ENCODE assay signal across 1 cellular context in the genomic region with DNA sequence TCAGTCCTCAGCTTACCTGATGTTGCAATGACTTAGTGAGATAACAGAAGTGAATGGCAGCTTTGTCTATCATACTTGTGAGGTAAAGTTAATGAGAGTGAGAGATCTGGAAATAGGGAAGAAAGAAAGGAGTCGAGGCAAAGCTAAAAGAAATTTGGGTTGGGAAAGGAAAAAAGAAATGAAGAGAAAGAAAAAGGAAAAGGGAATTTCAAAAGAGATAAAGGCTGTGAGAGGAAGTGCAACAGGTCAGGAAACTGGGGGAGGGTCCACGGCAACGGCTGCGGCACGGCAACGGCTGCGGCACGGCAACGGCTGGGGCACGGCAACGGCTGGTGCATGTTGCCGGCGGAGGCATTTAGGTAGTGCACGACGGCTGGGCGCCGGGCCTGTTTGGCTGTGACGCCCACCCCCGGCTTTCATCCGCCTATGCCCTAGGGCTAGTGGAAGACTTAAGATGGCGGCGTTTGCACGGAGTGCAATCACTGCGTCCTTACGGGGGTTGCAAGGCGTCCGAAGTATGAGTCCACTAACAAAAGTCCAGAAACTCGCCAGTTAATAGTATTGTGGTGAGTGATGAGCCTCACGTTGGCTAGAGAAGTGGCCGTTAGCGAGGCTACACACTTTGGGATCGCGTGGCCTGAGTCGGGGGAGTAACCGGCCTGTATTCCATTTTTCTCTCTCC.
TF ChIP-seq lines count a peak whose summit lies in the region.

No MANE protein-coding gene starts in this region.

TF ChIP-seq in K562, 482 proteins besides CTCF, POLR2A, EP300 and RAD21 (continued from another document and continues in another):
- TF ChIP-seq, protein P1, sequence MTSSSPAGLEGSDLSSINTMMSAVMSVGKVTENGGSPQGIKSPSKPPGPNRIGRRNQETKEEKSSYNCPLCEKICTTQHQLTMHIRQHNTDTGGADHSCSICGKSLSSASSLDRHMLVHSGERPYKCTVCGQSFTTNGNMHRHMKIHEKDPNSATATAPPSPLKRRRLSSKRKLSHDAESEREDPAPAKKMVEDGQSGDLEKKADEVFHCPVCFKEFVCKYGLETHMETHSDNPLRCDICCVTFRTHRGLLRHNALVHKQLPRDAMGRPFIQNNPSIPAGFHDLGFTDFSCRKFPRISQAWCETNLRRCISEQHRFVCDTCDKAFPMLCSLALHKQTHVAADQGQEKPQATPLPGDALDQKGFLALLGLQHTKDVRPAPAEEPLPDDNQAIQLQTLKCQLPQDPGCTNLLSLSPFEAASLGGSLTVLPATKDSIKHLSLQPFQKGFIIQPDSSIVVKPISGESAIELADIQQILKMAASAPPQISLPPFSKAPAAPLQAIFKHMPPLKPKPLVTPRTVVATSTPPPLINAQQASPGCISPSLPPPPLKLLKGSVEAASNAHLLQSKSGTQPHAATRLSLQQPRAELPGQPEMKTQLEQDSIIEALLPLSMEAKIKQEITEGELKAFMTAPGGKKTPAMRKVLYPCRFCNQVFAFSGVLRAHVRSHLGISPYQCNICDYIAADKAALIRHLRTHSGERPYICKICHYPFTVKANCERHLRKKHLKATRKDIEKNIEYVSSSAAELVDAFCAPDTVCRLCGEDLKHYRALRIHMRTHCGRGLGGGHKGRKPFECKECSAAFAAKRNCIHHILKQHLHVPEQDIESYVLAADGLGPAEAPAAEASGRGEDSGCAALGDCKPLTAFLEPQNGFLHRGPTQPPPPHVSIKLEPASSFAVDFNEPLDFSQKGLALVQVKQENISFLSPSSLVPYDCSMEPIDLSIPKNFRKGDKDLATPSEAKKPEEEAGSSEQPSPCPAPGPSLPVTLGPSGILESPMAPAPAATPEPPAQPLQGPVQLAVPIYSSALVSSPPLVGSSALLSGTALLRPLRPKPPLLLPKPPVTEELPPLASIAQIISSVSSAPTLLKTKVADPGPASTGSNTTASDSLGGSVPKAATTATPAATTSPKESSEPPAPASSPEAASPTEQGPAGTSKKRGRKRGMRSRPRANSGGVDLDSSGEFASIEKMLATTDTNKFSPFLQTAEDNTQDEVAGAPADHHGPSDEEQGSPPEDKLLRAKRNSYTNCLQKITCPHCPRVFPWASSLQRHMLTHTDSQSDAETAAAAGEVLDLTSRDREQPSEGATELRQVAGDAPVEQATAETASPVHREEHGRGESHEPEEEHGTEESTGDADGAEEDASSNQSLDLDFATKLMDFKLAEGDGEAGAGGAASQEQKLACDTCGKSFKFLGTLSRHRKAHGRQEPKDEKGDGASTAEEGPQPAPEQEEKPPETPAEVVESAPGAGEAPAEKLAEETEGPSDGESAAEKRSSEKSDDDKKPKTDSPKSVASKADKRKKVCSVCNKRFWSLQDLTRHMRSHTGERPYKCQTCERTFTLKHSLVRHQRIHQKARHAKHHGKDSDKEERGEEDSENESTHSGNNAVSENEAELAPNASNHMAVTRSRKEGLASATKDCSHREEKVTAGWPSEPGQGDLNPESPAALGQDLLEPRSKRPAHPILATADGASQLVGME (CRISPR knock-in tag; IDR thresholded peaks at IDR 0.05): 0 out of 2 replicates have a peak, but pooled peaks have one; percentile 74
- TF ChIP-seq GABPB2 (CRISPR knock-in tag; conservative IDR thresholded peaks at IDR 0.05) (no peak), ZNF41 (CRISPR knock-in tag; conservative IDR thresholded peaks at IDR 0.05) (no peak), NFYB (IDR thresholded peaks at IDR 0.05; ENCODE audit: extremely low read depth, insufficient read length) (no peak), RNF2 (IDR thresholded peaks at IDR 0.05) (peak; percentile 84), SMC3 (conservative IDR thresholded peaks at IDR 0.05; ENCODE audit: insufficient read depth, low read depth, low read length) (no peak), NEUROD1 (IDR thresholded peaks at IDR 0.05; ENCODE audit: borderline replicate concordance, low read depth, low read length, partially characterized antibody) (peak; percentile 76), L3MBTL2 (IDR thresholded peaks at IDR 0.05) (peak; percentile 38; the same call in 1 of the 2 replicates), ASH1L (IDR thresholded peaks at IDR 0.05; ENCODE audit: borderline replicate concordance, low read depth, partially characterized antibody) (no peak), NR3C1 (CRISPR knock-in tag; IDR thresholded peaks at IDR 0.05) (no peak), TEAD4 (IDR thresholded peaks at IDR 0.05; ENCODE audit: low read length) (peak; percentile 65), TEAD4 (CRISPR knock-in tag; IDR thresholded peaks at IDR 0.05; ENCODE audit: borderline replicate concordance) (no peak), TRIM28 (IDR thresholded peaks at IDR 0.05) (peak; percentile 54; the same call in 1 of the 2 replicates), CREM (IDR thresholded peaks at IDR 0.05; ENCODE audit: low read depth) (peak; percentile 81), BRF1 (IDR thresholded peaks at IDR 0.05; ENCODE audit: borderline replicate concordance, extremely low read depth, insufficient read length) (no peak)
- TF ChIP-seq, protein P2, sequence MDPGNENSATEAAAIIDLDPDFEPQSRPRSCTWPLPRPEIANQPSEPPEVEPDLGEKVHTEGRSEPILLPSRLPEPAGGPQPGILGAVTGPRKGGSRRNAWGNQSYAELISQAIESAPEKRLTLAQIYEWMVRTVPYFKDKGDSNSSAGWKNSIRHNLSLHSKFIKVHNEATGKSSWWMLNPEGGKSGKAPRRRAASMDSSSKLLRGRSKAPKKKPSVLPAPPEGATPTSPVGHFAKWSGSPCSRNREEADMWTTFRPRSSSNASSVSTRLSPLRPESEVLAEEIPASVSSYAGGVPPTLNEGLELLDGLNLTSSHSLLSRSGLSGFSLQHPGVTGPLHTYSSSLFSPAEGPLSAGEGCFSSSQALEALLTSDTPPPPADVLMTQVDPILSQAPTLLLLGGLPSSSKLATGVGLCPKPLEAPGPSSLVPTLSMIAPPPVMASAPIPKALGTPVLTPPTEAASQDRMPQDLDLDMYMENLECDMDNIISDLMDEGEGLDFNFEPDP (CRISPR knock-in tag; IDR thresholded peaks at IDR 0.05): no peak
- TF ChIP-seq, protein P3, sequence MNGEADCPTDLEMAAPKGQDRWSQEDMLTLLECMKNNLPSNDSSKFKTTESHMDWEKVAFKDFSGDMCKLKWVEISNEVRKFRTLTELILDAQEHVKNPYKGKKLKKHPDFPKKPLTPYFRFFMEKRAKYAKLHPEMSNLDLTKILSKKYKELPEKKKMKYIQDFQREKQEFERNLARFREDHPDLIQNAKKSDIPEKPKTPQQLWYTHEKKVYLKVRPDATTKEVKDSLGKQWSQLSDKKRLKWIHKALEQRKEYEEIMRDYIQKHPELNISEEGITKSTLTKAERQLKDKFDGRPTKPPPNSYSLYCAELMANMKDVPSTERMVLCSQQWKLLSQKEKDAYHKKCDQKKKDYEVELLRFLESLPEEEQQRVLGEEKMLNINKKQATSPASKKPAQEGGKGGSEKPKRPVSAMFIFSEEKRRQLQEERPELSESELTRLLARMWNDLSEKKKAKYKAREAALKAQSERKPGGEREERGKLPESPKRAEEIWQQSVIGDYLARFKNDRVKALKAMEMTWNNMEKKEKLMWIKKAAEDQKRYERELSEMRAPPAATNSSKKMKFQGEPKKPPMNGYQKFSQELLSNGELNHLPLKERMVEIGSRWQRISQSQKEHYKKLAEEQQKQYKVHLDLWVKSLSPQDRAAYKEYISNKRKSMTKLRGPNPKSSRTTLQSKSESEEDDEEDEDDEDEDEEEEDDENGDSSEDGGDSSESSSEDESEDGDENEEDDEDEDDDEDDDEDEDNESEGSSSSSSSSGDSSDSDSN (IDR thresholded peaks at IDR 0.05; ENCODE audit: borderline replicate concordance in 1 of 2, low read depth in 2 of 2, low read length in 2 of 2): peak; percentile 86 to 98; a peak in 3 of 4 replicates
- TF ChIP-seq, protein P4, sequence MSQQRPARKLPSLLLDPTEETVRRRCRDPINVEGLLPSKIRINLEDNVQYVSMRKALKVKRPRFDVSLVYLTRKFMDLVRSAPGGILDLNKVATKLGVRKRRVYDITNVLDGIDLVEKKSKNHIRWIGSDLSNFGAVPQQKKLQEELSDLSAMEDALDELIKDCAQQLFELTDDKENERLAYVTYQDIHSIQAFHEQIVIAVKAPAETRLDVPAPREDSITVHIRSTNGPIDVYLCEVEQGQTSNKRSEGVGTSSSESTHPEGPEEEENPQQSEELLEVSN (IDR thresholded peaks at IDR 0.05; ENCODE audit: borderline replicate concordance in 1 of 2, extremely low read depth in 1 of 2, insufficient read depth in 1 of 2, insufficient read length in 1 of 2, low read depth in 1 of 2, low read length in 1 of 2, poor library complexity in 1 of 2, severe bottlenecking in 1 of 2): peak; percentile 28 to 48
- TF ChIP-seq, protein P5, sequence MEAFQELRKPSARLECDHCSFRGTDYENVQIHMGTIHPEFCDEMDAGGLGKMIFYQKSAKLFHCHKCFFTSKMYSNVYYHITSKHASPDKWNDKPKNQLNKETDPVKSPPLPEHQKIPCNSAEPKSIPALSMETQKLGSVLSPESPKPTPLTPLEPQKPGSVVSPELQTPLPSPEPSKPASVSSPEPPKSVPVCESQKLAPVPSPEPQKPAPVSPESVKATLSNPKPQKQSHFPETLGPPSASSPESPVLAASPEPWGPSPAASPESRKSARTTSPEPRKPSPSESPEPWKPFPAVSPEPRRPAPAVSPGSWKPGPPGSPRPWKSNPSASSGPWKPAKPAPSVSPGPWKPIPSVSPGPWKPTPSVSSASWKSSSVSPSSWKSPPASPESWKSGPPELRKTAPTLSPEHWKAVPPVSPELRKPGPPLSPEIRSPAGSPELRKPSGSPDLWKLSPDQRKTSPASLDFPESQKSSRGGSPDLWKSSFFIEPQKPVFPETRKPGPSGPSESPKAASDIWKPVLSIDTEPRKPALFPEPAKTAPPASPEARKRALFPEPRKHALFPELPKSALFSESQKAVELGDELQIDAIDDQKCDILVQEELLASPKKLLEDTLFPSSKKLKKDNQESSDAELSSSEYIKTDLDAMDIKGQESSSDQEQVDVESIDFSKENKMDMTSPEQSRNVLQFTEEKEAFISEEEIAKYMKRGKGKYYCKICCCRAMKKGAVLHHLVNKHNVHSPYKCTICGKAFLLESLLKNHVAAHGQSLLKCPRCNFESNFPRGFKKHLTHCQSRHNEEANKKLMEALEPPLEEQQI (IDR thresholded peaks at IDR 0.05): peak; percentile 97
- TF ChIP-seq, protein P6, sequence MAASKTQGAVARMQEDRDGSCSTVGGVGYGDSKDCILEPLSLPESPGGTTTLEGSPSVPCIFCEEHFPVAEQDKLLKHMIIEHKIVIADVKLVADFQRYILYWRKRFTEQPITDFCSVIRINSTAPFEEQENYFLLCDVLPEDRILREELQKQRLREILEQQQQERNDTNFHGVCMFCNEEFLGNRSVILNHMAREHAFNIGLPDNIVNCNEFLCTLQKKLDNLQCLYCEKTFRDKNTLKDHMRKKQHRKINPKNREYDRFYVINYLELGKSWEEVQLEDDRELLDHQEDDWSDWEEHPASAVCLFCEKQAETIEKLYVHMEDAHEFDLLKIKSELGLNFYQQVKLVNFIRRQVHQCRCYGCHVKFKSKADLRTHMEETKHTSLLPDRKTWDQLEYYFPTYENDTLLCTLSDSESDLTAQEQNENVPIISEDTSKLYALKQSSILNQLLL (CRISPR knock-in tag; IDR thresholded peaks at IDR 0.05; ENCODE audit: borderline replicate concordance): no peak
- TF ChIP-seq, protein P7, sequence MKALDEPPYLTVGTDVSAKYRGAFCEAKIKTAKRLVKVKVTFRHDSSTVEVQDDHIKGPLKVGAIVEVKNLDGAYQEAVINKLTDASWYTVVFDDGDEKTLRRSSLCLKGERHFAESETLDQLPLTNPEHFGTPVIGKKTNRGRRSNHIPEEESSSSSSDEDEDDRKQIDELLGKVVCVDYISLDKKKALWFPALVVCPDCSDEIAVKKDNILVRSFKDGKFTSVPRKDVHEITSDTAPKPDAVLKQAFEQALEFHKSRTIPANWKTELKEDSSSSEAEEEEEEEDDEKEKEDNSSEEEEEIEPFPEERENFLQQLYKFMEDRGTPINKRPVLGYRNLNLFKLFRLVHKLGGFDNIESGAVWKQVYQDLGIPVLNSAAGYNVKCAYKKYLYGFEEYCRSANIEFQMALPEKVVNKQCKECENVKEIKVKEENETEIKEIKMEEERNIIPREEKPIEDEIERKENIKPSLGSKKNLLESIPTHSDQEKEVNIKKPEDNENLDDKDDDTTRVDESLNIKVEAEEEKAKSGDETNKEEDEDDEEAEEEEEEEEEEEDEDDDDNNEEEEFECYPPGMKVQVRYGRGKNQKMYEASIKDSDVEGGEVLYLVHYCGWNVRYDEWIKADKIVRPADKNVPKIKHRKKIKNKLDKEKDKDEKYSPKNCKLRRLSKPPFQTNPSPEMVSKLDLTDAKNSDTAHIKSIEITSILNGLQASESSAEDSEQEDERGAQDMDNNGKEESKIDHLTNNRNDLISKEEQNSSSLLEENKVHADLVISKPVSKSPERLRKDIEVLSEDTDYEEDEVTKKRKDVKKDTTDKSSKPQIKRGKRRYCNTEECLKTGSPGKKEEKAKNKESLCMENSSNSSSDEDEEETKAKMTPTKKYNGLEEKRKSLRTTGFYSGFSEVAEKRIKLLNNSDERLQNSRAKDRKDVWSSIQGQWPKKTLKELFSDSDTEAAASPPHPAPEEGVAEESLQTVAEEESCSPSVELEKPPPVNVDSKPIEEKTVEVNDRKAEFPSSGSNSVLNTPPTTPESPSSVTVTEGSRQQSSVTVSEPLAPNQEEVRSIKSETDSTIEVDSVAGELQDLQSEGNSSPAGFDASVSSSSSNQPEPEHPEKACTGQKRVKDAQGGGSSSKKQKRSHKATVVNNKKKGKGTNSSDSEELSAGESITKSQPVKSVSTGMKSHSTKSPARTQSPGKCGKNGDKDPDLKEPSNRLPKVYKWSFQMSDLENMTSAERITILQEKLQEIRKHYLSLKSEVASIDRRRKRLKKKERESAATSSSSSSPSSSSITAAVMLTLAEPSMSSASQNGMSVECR (CRISPR knock-in tag; IDR thresholded peaks at IDR 0.05): peak; percentile 79
- TF ChIP-seq, protein P8, sequence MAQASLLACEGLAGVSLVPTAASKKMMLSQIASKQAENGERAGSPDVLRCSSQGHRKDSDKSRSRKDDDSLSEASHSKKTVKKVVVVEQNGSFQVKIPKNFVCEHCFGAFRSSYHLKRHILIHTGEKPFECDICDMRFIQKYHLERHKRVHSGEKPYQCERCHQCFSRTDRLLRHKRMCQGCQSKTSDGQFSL (CRISPR knock-in tag; IDR thresholded peaks at IDR 0.05): peak; percentile 65; the same call in 1 of the 2 replicates
- TF ChIP-seq, protein P8 (tag; IDR thresholded peaks at IDR 0.05): no peak
